Comparison of ENCODE assay signal across 17 cellular contexts in the genomic region with DNA sequence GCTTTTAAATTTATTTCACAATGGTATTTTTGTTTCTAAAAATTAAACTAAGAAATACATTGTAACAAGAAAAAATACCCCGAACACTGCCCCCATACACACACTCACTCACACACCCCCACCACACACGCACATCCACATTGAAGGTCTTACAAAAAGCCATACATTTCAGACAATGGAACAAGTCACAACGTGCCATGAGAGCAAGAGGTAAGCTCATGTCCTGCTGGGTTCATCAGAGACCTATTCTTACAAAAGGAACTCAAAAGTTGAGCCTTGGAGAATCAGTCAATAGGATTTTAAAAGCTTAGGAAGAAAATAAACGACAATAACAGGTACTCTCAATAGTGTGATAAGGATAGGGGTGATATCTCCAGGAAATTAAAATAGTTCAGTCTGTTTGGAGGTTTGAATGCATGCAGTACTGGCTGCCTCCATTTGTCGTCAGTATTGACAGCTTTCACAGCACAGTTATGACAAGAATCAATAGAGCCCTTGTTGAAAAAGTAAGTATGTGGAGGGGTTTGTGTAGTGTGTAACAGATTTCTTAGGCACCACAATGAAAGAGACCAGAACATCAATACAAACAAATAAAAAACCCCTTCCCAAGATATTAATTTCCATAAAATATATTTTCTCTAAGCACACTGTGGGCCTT.
A peak's percentile ranks its signal among the peaks of the same experiment; 100 is the strongest.
DNase-seq lines count a peak whose midpoint lies in the region; ATAC-seq, FAIRE-seq and TF ChIP-seq lines count a peak whose summit lies in the region.
"Had no signal": no experiment of that assay in that cellular context is flagged by ENCODE, and none has a peak within 500 bp of the region (broad histone marks: within the 10 kb centered on the region; RNA-seq: fewer than 3 reads in every experiment).

No MANE protein-coding gene starts in this region.

- H2BK120ac ChIP-seq in mesendoderm (ENCODE audit: low read depth, low read length) (no peak overlapping the region), trophoblast cell (ENCODE audit: insufficient read depth, low read length, poor library complexity) (no peak overlapping the region)

- no peak overlapping the region for H2BK15ac ChIP-seq in mesendoderm (replicated peaks; ENCODE audit: low read depth)

- no peaks in the 10 kb centered on the region for H3K79me2 ChIP-seq in mesendoderm (ENCODE audit: control insufficient read depth, insufficient read depth, low read length)
- no peaks in the 10 kb centered on the region for H3K79me2 ChIP-seq in trophoblast cell (ENCODE audit: control insufficient read depth, insufficient read depth, low read length, poor library complexity)

- H2AFZ ChIP-seq in trophoblast cell (ENCODE audit: insufficient read depth, low read length, poor library complexity) = no peak overlapping the region

- H3K79me1 ChIP-seq in mesendoderm (ENCODE audit: low read length) (no peaks in the 10 kb centered on the region), trophoblast cell (ENCODE audit: low read length) (no peaks in the 10 kb centered on the region)

- H3K4ac ChIP-seq in mesendoderm (ENCODE audit: low read depth, low read length) (no peak overlapping the region), trophoblast cell (ENCODE audit: low read depth, low read length) (no peak overlapping the region)

- H2BK5ac ChIP-seq in mesendoderm (ENCODE audit: low read length) = no peak overlapping the region
- no peak overlapping the region for H2BK5ac ChIP-seq in trophoblast cell (ENCODE audit: low read depth, low read length, poor library complexity)

- H3K4me3 Mint-ChIP-seq in Calu3 (ENCODE audit: low read depth, unreplicated experiment) = no peak overlapping the region
- H3K4me3 Mint-ChIP-seq: activated naive CD4-positive, alpha-beta T cell treated with anti-CD3 and anti-CD28 coated beads, Interleukin-2, amount 50 U/mL, for 24 hours; naive B cell; stimulated activated naive CD8-positive, alpha-beta T cell treated with anti-CD3 and anti-CD28 coated beads, Interleukin-15, amount 100 ng/mL, for 72 hours had no signal

- no peak overlapping the region for H3K18ac ChIP-seq in mesendoderm (ENCODE audit: low read length)
- H3K18ac ChIP-seq in trophoblast cell (ENCODE audit: low read length) = no peak overlapping the region

- H3K23ac ChIP-seq in mesendoderm (ENCODE audit: low read length) (no peak overlapping the region), trophoblast cell (ENCODE audit: low read length) (no peak overlapping the region)

- H4K8ac ChIP-seq in mesendoderm (ENCODE audit: low read depth, low read length) (no peak overlapping the region), trophoblast cell (ENCODE audit: low read depth, low read length) (no peak overlapping the region)

- H3K9me3 Mint-ChIP-seq in Calu3 (ENCODE audit: low read depth, unreplicated experiment) = peaks cover 6% of the 10 kb centered on the region

- H3K14ac ChIP-seq in trophoblast cell (ENCODE audit: low read length) = no peak overlapping the region

- H3K27me3 ChIP-seq in mesendoderm (ENCODE audit: insufficient read depth, low read length, poor library complexity) (no peaks in the 10 kb centered on the region), right atrium auricular region (no peaks in the 10 kb centered on the region), trophoblast cell (ENCODE audit: insufficient read depth, low read length) (no peaks in the 10 kb centered on the region)
- H3K27me3 ChIP-seq: BLaER1 treated with 17β-estradiol and CSF1 and Interleukin-3, amounts not matched to agents 10 nM and 100 nM had no signal

- no peak overlapping the region for H3K4me3 ChIP-seq in mesendoderm (ENCODE audit: low read length)
- no peak overlapping the region for H3K4me3 ChIP-seq in right atrium auricular region
- H3K4me3 ChIP-seq in trophoblast cell (ENCODE audit: low read depth, low read length) = no peak overlapping the region
- H3K4me3 ChIP-seq: BLaER1 treated with 17β-estradiol and CSF1 and Interleukin-3, amounts not matched to agents 10 nM and 100 nM had no signal

- no peak overlapping the region for H2AK5ac ChIP-seq in mesendoderm (ENCODE audit: low read length)
- H2AK5ac ChIP-seq in trophoblast cell (ENCODE audit: low read length) = no peak overlapping the region

- CTCF ChIA-PET in Calu3 (lab: Charles Lee) = interaction anchor here (0.6 to 0.7 kb wide), 2 partner anchors 10 to 229 kb away, joined by 3 to 4 read pairs; no protein-coding TSS in a partner anchor

- BruUV-seq in Calu3 (replicated peaks; lab: Mats Ljungman, UMichigan) = no TSS peak

- H3K27ac Mint-ChIP-seq in Calu3 (ENCODE audit: unreplicated experiment) = no peak overlapping the region
- H3K27ac Mint-ChIP-seq: activated naive CD4-positive, alpha-beta T cell treated with anti-CD3 and anti-CD28 coated beads, Interleukin-2, amount 50 U/mL, for 24 hours; naive B cell; stimulated activated naive CD8-positive, alpha-beta T cell treated with anti-CD3 and anti-CD28 coated beads, Interleukin-15, amount 100 ng/mL, for 72 hours had no signal

- H3K27me3 Mint-ChIP-seq in Calu3 (ENCODE audit: unreplicated experiment) = no peaks in the 10 kb centered on the region
- H3K27me3 Mint-ChIP-seq: activated naive CD4-positive, alpha-beta T cell treated with anti-CD3 and anti-CD28 coated beads, Interleukin-2, amount 50 U/mL, for 24 hours; naive B cell; stimulated activated naive CD8-positive, alpha-beta T cell treated with anti-CD3 and anti-CD28 coated beads, Interleukin-15, amount 100 ng/mL, for 72 hours had no signal

- H4K12ac ChIP-seq in trophoblast cell (ENCODE audit: low read depth, low read length) = no peak overlapping the region

- H4K5ac ChIP-seq in mesendoderm (ENCODE audit: low read length) = no peak overlapping the region

- no CpG with 5 or more reads among the region's 5 CpGs for WGBS in mesendoderm (ENCODE audit: extremely low coverage, insufficient coverage, low lambda C conversion rate)
- no CpG with 5 or more reads among the region's 5 CpGs for WGBS in trophoblast cell (ENCODE audit: extremely low coverage, insufficient coverage, insufficient read length)

- H3K56ac ChIP-seq in mesendoderm (ENCODE audit: low read length) = no peak overlapping the region

- H3K4me1 ChIP-seq in mesendoderm (ENCODE audit: control insufficient read depth, low read depth, low read length) (no peaks in the 10 kb centered on the region), right atrium auricular region (no peaks in the 10 kb centered on the region), trophoblast cell (ENCODE audit: control insufficient read depth in 1 of 2, insufficient read depth in 2 of 2, low read length in 2 of 2) (no peaks in the 10 kb centered on the region)
- H3K4me1 ChIP-seq: BLaER1 treated with 17β-estradiol and CSF1 and Interleukin-3, amounts not matched to agents 10 nM and 100 nM had no signal

- H3K36me3 ChIP-seq in mesendoderm (ENCODE audit: control insufficient read depth, insufficient read depth, low read length) (no peaks in the 10 kb centered on the region), right atrium auricular region (no peaks in the 10 kb centered on the region), trophoblast cell (ENCODE audit: control insufficient read depth in 1 of 2, insufficient read depth in 2 of 2, low read length in 2 of 2) (no peaks in the 10 kb centered on the region)
- H3K36me3 ChIP-seq: BLaER1 treated with 17β-estradiol and CSF1 and Interleukin-3, amounts not matched to agents 10 nM and 100 nM had no signal

- no peaks in the 10 kb centered on the region for H3K36me3 Mint-ChIP-seq in Calu3 (ENCODE audit: insufficient read depth, unreplicated experiment)
- H3K36me3 Mint-ChIP-seq: activated naive CD4-positive, alpha-beta T cell treated with anti-CD3 and anti-CD28 coated beads, Interleukin-2, amount 50 U/mL, for 24 hours; naive B cell had no signal

- FAIRE-seq in frontal cortex (lab: Jason Lieb, UNC) = no peak
- FAIRE-seq: bronchial epithelial cell, endometrium had no signal

- no peak for DNase-seq in Calu3
- DNase-seq in mesendoderm = peak; percentile 50
- no peak for DNase-seq in frontal cortex (ENCODE audit: low spot score in 2 of 2)
- DNase-seq in right atrium auricular region (ENCODE audit: low spot score) = no peak
- no peak for DNase-seq in trophoblast cell
- DNase-seq: naive B cell; NCI-H1092 treated with DMSO at 0.1 percent for 48 hours; NCI-H510A treated with DMSO at 0.1 percent for 48 hours; SHP77 treated with DMSO at 0.1 percent for 48 hours; stimulated activated naive CD8-positive, alpha-beta T cell treated with anti-CD3 and anti-CD28 coated beads, Interleukin-15, amount 100 ng/mL, for 72 hours had no signal

- H3K9me3 ChIP-seq in right atrium auricular region = no peaks in the 10 kb centered on the region
- H3K9me3 ChIP-seq in trophoblast cell (ENCODE audit: insufficient read depth, low read depth, low read length) = no peaks in the 10 kb centered on the region
- H3K9me3 ChIP-seq: BLaER1 treated with 17β-estradiol and CSF1 and Interleukin-3, amounts not matched to agents 10 nM and 100 nM had no signal

- H3K4me1 Mint-ChIP-seq in Calu3 (ENCODE audit: low read depth, unreplicated experiment) = peaks cover 8% of the 10 kb centered on the region
- H3K4me1 Mint-ChIP-seq: activated naive CD4-positive, alpha-beta T cell treated with anti-CD3 and anti-CD28 coated beads, Interleukin-2, amount 50 U/mL, for 24 hours; naive B cell; stimulated activated naive CD8-positive, alpha-beta T cell treated with anti-CD3 and anti-CD28 coated beads, Interleukin-15, amount 100 ng/mL, for 72 hours had no signal

- no peak overlapping the region for H2BK12ac ChIP-seq in trophoblast cell (ENCODE audit: low read length)

- intact Hi-C loops in Calu3 (cut with micrococcal nuclease; ENCODE audit: unreplicated experiment) = no loop called here

- H3K9ac ChIP-seq in mesendoderm (ENCODE audit: low read length) (no peak overlapping the region), trophoblast cell (ENCODE audit: low read length) (no peak overlapping the region)
- H3K9ac ChIP-seq: BLaER1 treated with 17β-estradiol and CSF1 and Interleukin-3, amounts not matched to agents 10 nM and 100 nM had no signal

- no peak for ATAC-seq in HG02571 (IDR thresholded peaks at IDR 0.05; ENCODE audit: unreplicated experiment)
- ATAC-seq: stimulated activated naive CD8-positive, alpha-beta T cell treated with anti-CD3 and anti-CD28 coated beads, Interleukin-15, amount 100 ng/mL, for 72 hours had no signal

- H3K4me2 ChIP-seq in mesendoderm (ENCODE audit: low read length) (no peak overlapping the region), trophoblast cell (ENCODE audit: low read length) (no peak overlapping the region)
- H3K4me2 ChIP-seq: BLaER1 treated with 17β-estradiol and CSF1 and Interleukin-3, amounts not matched to agents 10 nM and 100 nM had no signal

- TF ChIP-seq CTCF in Calu3 (IDR thresholded peaks at IDR 0.05; ENCODE audit: unreplicated experiment) = peak; percentile 39
- TF ChIP-seq CTCF in LNCAP (IDR thresholded peaks at IDR 0.05) = peak; percentile 82
- peak; percentile 82 for TF ChIP-seq CTCF in VCaP (conservative IDR thresholded peaks at IDR 0.05)
- no peak for TF ChIP-seq CTCF in right atrium auricular region (IDR thresholded peaks at IDR 0.05)

- H4K91ac ChIP-seq in trophoblast cell (ENCODE audit: low read depth, low read length) = no peak overlapping the region

- peak overlapping the region; percentile 29 for H3K27ac ChIP-seq in VCaP
- no peak overlapping the region for H3K27ac ChIP-seq in mesendoderm (ENCODE audit: low read depth, low read length)
- H3K27ac ChIP-seq in right atrium auricular region = no peak overlapping the region
- H3K27ac ChIP-seq in trophoblast cell (ENCODE audit: low read depth, low read length) = no peak overlapping the region
- H3K27ac ChIP-seq: BLaER1 treated with 17β-estradiol and CSF1 and Interleukin-3, amounts not matched to agents 10 nM and 100 nM had no signal

Comparison
In these comparisons a context has a peak if more than half of its experiments do, and no peak if none do; other contexts are left out.
1. CTCF ChIP-seq: peak in Calu3 (single experiment), LNCAP (single experiment) and VCaP (single experiment); none in right atrium auricular region (0 of 2).